20 cellular contexts compared by ENCODE assay signal in genomic region chrX:120365968-120366367, GRCh38. TPM values are rescaled to one million over a fixed set of nuclear protein-coding genes. Genes with fewer than 3 reads are reported as not detected.
A peak's percentile ranks its signal among the peaks of the same experiment; 100 is the strongest.
DNase-seq lines count a peak whose midpoint lies in the region; ATAC-seq and TF ChIP-seq lines count a peak whose summit lies in the region.
"Had no signal": no experiment of that assay in that cellular context is flagged by ENCODE, and none has a peak within 500 bp of the region (broad histone marks: within the 10 kb centered on the region; RNA-seq: fewer than 3 reads in every experiment).

No MANE protein-coding gene starts in this region.

- no peaks in the 10 kb centered on the region for H3K36me3 ChIP-seq in left ventricle myocardium inferior
- H3K36me3 ChIP-seq: BE2C, SJSA1 had no signal

- intact Hi-C loops in Right ventricle myocardium superior (cut with DNase I) (loop anchor here (10.0 kb wide), 1 partner anchor 109 kb away; no protein-coding TSS in a partner anchor), Right ventricle myocardium inferior (cut with DNase I) (loop anchor here (10.0 kb wide), 1 partner anchor 99 kb away; the partner anchor contains the start of gene LAMP2), left ventricle myocardium inferior (cut with micrococcal nuclease) (no loop called here)
- intact Hi-C loops in activated T-helper 2 cell treated with anti-CD3 and anti-CD28 coated beads, Interferon-gamma antibody, Interleukin-2, Interleukin-4, amounts not matched to agents 10 μg/mL and 5 μg/mL and 100 μg/mL, durations not matched to agents 14 hours and 24 hours and 36 hours (cut with micrococcal nuclease): loop anchor here (2.0 kb wide), 1 partner anchor 109 kb away; no protein-coding TSS in a partner anchor

- H3K9me3 ChIP-seq in left ventricle myocardium inferior (replicated peaks): no peaks in the 10 kb centered on the region
- H3K9me3 ChIP-seq: BE2C, SJSA1 had no signal

- no peak overlapping the region for H3K4me3 ChIP-seq in left ventricle myocardium inferior
- H3K4me3 ChIP-seq: SJSA1 had no signal

- no peaks in the 10 kb centered on the region for H3K27me3 ChIP-seq in left ventricle myocardium inferior (ENCODE audit: low read depth)
- H3K27me3 ChIP-seq: BE2C, SJSA1 had no signal

- DNase-seq in Right ventricle myocardium superior: no peak
- no peak for DNase-seq in Right ventricle myocardium inferior (ENCODE audit: missing footprints)
- DNase-seq in left ventricle myocardium inferior: no peak
- no peak for DNase-seq in GM10248 (ENCODE audit: extremely low spot score)
- DNase-seq in HuH-7.5 (ENCODE audit: low spot score): no peak
- no peak for DNase-seq in activated T-helper 2 cell treated with anti-CD3 and anti-CD28 coated beads, Interferon-gamma antibody, Interleukin-2, Interleukin-4, amounts not matched to agents 10 μg/mL and 5 μg/mL and 100 μg/mL, durations not matched to agents 14 hours and 24 hours and 36 hours (ENCODE audit: low spot score)
- DNase-seq: GF-D8; Kasumi-1; NCI-H1930; NCI-H446 treated with DMSO at 0.1 percent for 48 hours; NK-92 treated with Interleukin-12 subunit alpha and Interleukin-12 subunit beta, amount 100 ng/mL, for 24 hours had no signal

- peaks cover 6% of the 10 kb centered on the region for H3K9me3 Mint-ChIP-seq in nephron
- no peaks in the 10 kb centered on the region for H3K9me3 Mint-ChIP-seq in activated T-helper 2 cell treated with anti-CD3 and anti-CD28 coated beads, Interferon-gamma antibody, Interleukin-2, Interleukin-4, amounts not matched to agents 10 μg/mL and 5 μg/mL and 100 μg/mL, durations not matched to agents 14 hours and 24 hours and 36 hours

- peak overlapping the region in 1 of 3 experiments; percentile 64 for H3K4me3 Mint-ChIP-seq in nephron
- H3K4me3 Mint-ChIP-seq in activated T-helper 2 cell treated with anti-CD3 and anti-CD28 coated beads, Interferon-gamma antibody, Interleukin-2, Interleukin-4, amounts not matched to agents 10 μg/mL and 5 μg/mL and 100 μg/mL, durations not matched to agents 14 hours and 24 hours and 36 hours (ENCODE audit: low read depth): no peak overlapping the region
- H3K4me3 Mint-ChIP-seq: CD14-positive monocyte had no signal

- CTCF ChIA-PET in GM10248 (lab: Yijun Ruan, JAX): interaction anchor here (1.0 to 1.7 kb wide), 3 partner anchors 11 to 109 kb away, joined by 4 to 5 read pairs (median 4); no protein-coding TSS in a partner anchor

- POLR2A ChIA-PET in GM10248 (lab: Yijun Ruan, JAX): no interaction called here

- H3K27me3 Mint-ChIP-seq in nephron (ENCODE audit: low read depth): peaks cover 3% of the 10 kb centered on the region
- no peaks in the 10 kb centered on the region for H3K27me3 Mint-ChIP-seq in activated T-helper 2 cell treated with anti-CD3 and anti-CD28 coated beads, Interferon-gamma antibody, Interleukin-2, Interleukin-4, amounts not matched to agents 10 μg/mL and 5 μg/mL and 100 μg/mL, durations not matched to agents 14 hours and 24 hours and 36 hours (ENCODE audit: low read depth)

- peak overlapping the region; percentile 38 for H3K27ac ChIP-seq in left ventricle myocardium inferior (replicated peaks)
- H3K27ac ChIP-seq: 22Rv1, HL-60, SJSA1 had no signal

- peaks cover 23% of the 10 kb centered on the region for H3K4me1 Mint-ChIP-seq in nephron
- H3K4me1 Mint-ChIP-seq in activated T-helper 2 cell treated with anti-CD3 and anti-CD28 coated beads, Interferon-gamma antibody, Interleukin-2, Interleukin-4, amounts not matched to agents 10 μg/mL and 5 μg/mL and 100 μg/mL, durations not matched to agents 14 hours and 24 hours and 36 hours (ENCODE audit: low read depth): peaks cover 1% of the 10 kb centered on the region

- peak; percentile 55 for ATAC-seq in Right ventricle myocardium superior (ENCODE audit: poor library complexity)
- ATAC-seq in Right ventricle myocardium inferior: no peak
- ATAC-seq: PC-3 had no signal

- H3K4me1 ChIP-seq in left ventricle myocardium inferior: peaks cover 15% of the 10 kb centered on the region
- H3K4me1 ChIP-seq: BE2C, SJSA1 had no signal

- H3K27ac Mint-ChIP-seq in nephron: peak overlapping the region in 2 of 3 experiments; percentile 51 to 71
- no peak overlapping the region for H3K27ac Mint-ChIP-seq in activated T-helper 2 cell treated with anti-CD3 and anti-CD28 coated beads, Interferon-gamma antibody, Interleukin-2, Interleukin-4, amounts not matched to agents 10 μg/mL and 5 μg/mL and 100 μg/mL, durations not matched to agents 14 hours and 24 hours and 36 hours

- no peak for TF ChIP-seq CTCF in left ventricle myocardium inferior (IDR thresholded peaks at IDR 0.05; ENCODE audit: borderline replicate concordance)
- no peak for TF ChIP-seq CTCF in nephron (IDR thresholded peaks at IDR 0.05; ENCODE audit: unreplicated experiment in 3 of 3)
- TF ChIP-seq CTCF in GM10248 (IDR thresholded peaks at IDR 0.05; ENCODE audit: control extremely low read depth, extremely low read depth, low read depth, missing control alignments): no peak

- no peaks in the 10 kb centered on the region for H3K36me3 Mint-ChIP-seq in nephron (ENCODE audit: low read depth)
- H3K36me3 Mint-ChIP-seq in activated T-helper 2 cell treated with anti-CD3 and anti-CD28 coated beads, Interferon-gamma antibody, Interleukin-2, Interleukin-4, amounts not matched to agents 10 μg/mL and 5 μg/mL and 100 μg/mL, durations not matched to agents 14 hours and 24 hours and 36 hours (ENCODE audit: low read depth): no peaks in the 10 kb centered on the region
- H3K36me3 Mint-ChIP-seq: CD14-positive monocyte had no signal

RNA-seq across cellular contexts. Expression of gene ATP1B4, which starts 4.1 kb away (rescaled TPM):
- total RNA-seq in Right ventricle myocardium superior (not detected), Right ventricle myocardium inferior (not detected), left ventricle myocardium inferior (1.8 TPM)
- total RNA-seq in activated T-helper 2 cell treated with anti-CD3 and anti-CD28 coated beads, Interferon-gamma antibody, Interleukin-2, Interleukin-4, amounts not matched to agents 10 μg/mL and 5 μg/mL and 100 μg/mL, durations not matched to agents 14 hours and 24 hours and 36 hours: not detected in 2 replicates
- total RNA-seq: Calu3, MCF 10A, PC-3, SJSA1 had no signal

RNA-seq across cellular contexts. Expression of gene TMEM255A, which starts 54.7 kb away (rescaled TPM):
- total RNA-seq in Right ventricle myocardium superior: 1.1 TPM
- 0.97 TPM for total RNA-seq in Right ventricle myocardium inferior
- total RNA-seq in left ventricle myocardium inferior: 0.38 TPM
- total RNA-seq in activated T-helper 2 cell treated with anti-CD3 and anti-CD28 coated beads, Interferon-gamma antibody, Interleukin-2, Interleukin-4, amounts not matched to agents 10 μg/mL and 5 μg/mL and 100 μg/mL, durations not matched to agents 14 hours and 24 hours and 36 hours: not detected in 2 replicates
- total RNA-seq: Calu3, MCF 10A, PC-3 had no signal
